Comparison of ENCODE assay signal across 1 cellular context in the genomic region with DNA sequence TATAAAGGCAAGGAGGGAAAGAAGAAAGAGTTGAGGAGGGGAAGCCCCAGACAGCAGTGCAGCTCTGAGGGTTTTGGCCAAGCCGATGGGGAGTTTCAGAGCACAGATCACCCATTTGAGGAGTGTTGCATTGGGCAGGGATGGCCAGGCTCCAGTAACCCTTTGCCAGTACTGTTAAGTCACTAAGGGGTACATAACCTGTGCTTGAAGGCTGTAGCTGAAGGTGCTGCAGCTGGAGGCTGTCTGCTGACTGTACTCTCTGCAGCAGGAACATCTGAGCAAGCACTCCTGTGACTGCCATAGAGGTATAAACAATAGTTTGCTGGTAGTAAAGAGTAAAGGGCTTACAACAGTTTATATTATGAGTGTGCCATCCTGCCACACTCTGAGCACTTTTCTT.
TF ChIP-seq lines count a peak whose summit lies in the region.

No MANE protein-coding gene starts in this region.

TF ChIP-seq in H1, 55 proteins besides CTCF, POLR2A, EP300 and RAD21:
- TF ChIP-seq JUND (IDR thresholded peaks at IDR 0.05; ENCODE audit: low read length) (no peak), CBX5 (IDR thresholded peaks at IDR 0.05; ENCODE audit: low read depth, low read length) (no peak), SIN3A (conservative IDR thresholded peaks at IDR 0.05 in 1 of 2, IDR thresholded peaks at IDR 0.05 in 1 of 2; ENCODE audit: low read depth in 1 of 2, low read length in 2 of 2) (no peak), CBX8 (IDR thresholded peaks at IDR 0.05; ENCODE audit: borderline replicate concordance, low read depth, low read length) (no peak), CHD2 (IDR thresholded peaks at IDR 0.05; ENCODE audit: low read length) (no peak), POLR2AphosphoS5 (IDR thresholded peaks at IDR 0.05; ENCODE audit: low read depth, low read length) (no peak), KDM5A (IDR thresholded peaks at IDR 0.05; ENCODE audit: low read length) (no peak), SRF (IDR thresholded peaks at IDR 0.05; ENCODE audit: low read depth, low read length) (no peak), CHD1 (IDR thresholded peaks at IDR 0.05; ENCODE audit: low read depth, low read length) (no peak), SAP30 (IDR thresholded peaks at IDR 0.05; ENCODE audit: insufficient read depth, insufficient replicate concordance, low read length) (no peak), SP2 (IDR thresholded peaks at IDR 0.05; ENCODE audit: low read length) (no peak)
- TF ChIP-seq, protein P1, sequence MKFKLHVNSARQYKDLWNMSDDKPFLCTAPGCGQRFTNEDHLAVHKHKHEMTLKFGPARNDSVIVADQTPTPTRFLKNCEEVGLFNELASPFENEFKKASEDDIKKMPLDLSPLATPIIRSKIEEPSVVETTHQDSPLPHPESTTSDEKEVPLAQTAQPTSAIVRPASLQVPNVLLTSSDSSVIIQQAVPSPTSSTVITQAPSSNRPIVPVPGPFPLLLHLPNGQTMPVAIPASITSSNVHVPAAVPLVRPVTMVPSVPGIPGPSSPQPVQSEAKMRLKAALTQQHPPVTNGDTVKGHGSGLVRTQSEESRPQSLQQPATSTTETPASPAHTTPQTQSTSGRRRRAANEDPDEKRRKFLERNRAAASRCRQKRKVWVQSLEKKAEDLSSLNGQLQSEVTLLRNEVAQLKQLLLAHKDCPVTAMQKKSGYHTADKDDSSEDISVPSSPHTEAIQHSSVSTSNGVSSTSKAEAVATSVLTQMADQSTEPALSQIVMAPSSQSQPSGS (IDR thresholded peaks at IDR 0.05; ENCODE audit: low read length): no peak
